8 cellular contexts compared by ENCODE assay signal in genomic region chr19:48926909-48927308, GRCh38. TPM values are rescaled to one million over a fixed set of nuclear protein-coding genes. Genes with fewer than 3 reads are reported as not detected.
A peak's percentile ranks its signal among the peaks of the same experiment; 100 is the strongest.
DNase-seq lines count a peak whose midpoint lies in the region; ATAC-seq and TF ChIP-seq lines count a peak whose summit lies in the region.

No MANE protein-coding gene starts in this region.

- H2AK5ac ChIP-seq in IMR-90 (ENCODE audit: low read depth, low read length), result no peak overlapping the region

- no peaks in the 10 kb centered on the region for H4K20me1 ChIP-seq in IMR-90 (ENCODE audit: insufficient read depth, low read length)

- no peak overlapping the region for H3K9ac ChIP-seq in IMR-90 (ENCODE audit: low read depth, low read length)

- peak overlapping the region in 1 of 2 experiments; percentile 3; a peak in 1 of 4 replicates for H4K8ac ChIP-seq in IMR-90 (ENCODE audit: low read depth in 2 of 2, low read length in 2 of 2)

- H2AFZ ChIP-seq in IMR-90 (replicated peaks; ENCODE audit: low read length, poor library complexity), result peak overlapping the region; percentile 3

- no peak overlapping the region for H4K5ac ChIP-seq in IMR-90 (ENCODE audit: low read depth, low read length)

- BruUV-seq in IMR-90 (replicated peaks; lab: Mats Ljungman, UMichigan), result no TSS peak

- peak overlapping the region; percentile 4 for H2AK9ac ChIP-seq in IMR-90 (replicated peaks; ENCODE audit: low read depth, low read length, poor library complexity)

- peaks cover 0 to 5% of the 10 kb centered on the region in 2 experiments; a peak in 1 of 4 replicates for H3K79me1 ChIP-seq in IMR-90 (ENCODE audit: low read depth in 1 of 2, low read length in 2 of 2)

- no peak overlapping the region for H2BK15ac ChIP-seq in IMR-90 (ENCODE audit: low read depth, low read length)

- H3K4me1 Mint-ChIP-seq in type B pancreatic cell (ENCODE audit: unreplicated experiment), result no peaks in the 10 kb centered on the region

- POLR2A ChIA-PET in IMR-90 (lab: Charles Lee; ENCODE audit: unreplicated experiment), result no interaction called here

- dilution Hi-C loops in IMR-90 (cut with HindIII; ENCODE audit: low sequenced_read_pairs, unreplicated experiment), result no loop called here

- peak; percentile 96 for DNase-seq in AG10803 (ENCODE audit: low read depth)
- peak; percentile 99 for DNase-seq in IMR-90
- peak; percentile 65 to 88 (median 85) for DNase-seq in adrenal gland
- peak; percentile 96 for DNase-seq in iris pigment epithelial cell (ENCODE audit: low read depth)
- DNase-seq in type B pancreatic cell (ENCODE audit: extremely low spot score, unreplicated experiment), result no peak
- no peak for DNase-seq in SIG-M5 treated with dmso at 0.1 percent for 504 hours (lab: John Stamatoyannopoulos, UW; ENCODE audit: unreplicated experiment)
- DNase-seq in DMS114 treated with DMSO at 0.1 percent for 48 hours (lab: John Stamatoyannopoulos, UW; ENCODE audit: unreplicated experiment), result no peak

- peaks cover 12% of the 10 kb centered on the region for H3K36me3 ChIP-seq in IMR-90 (ENCODE audit: control insufficient read depth, insufficient read depth, low read length)
- peaks cover 0 to 5% of the 10 kb centered on the region in 2 donors for H3K36me3 ChIP-seq in adrenal gland (replicated peaks in 1 of 2)

- no peak overlapping the region for H3K4me3 ChIP-seq in AG10803 (ENCODE audit: low read length)
- H3K4me3 ChIP-seq in IMR-90 (ENCODE audit: insufficient read depth, low read depth, low read length), result no peak overlapping the region
- no peak overlapping the region for H3K4me3 ChIP-seq in adrenal gland

- H3K4me1 ChIP-seq in IMR-90 (ENCODE audit: control insufficient read depth, insufficient read depth, low read length), result peaks cover 11% of the 10 kb centered on the region
- no peaks in the 10 kb centered on the region for H3K4me1 ChIP-seq in adrenal gland (replicated peaks in 1 of 2)

- no peak for TF ChIP-seq RAD21 in IMR-90 (IDR thresholded peaks at IDR 0.05; ENCODE audit: low read length)

- TF ChIP-seq POLR2A in IMR-90 (IDR thresholded peaks at IDR 0.05; ENCODE audit: low read depth, low read length), result no peak
- TF ChIP-seq POLR2A in adrenal gland (IDR thresholded peaks at IDR 0.05), result no peak

- CTCF ChIA-PET in IMR-90 (lab: Yijun Ruan, JAX), result no interaction called here

- H2BK120ac ChIP-seq in IMR-90 (ENCODE audit: low read depth, low read length), result no peak overlapping the region

- no peaks in the 10 kb centered on the region for H3K27me3 ChIP-seq in IMR-90 (ENCODE audit: control insufficient read depth, insufficient read depth, low read length)
- no peaks in the 10 kb centered on the region for H3K27me3 ChIP-seq in adrenal gland

- no peak overlapping the region for H3K18ac ChIP-seq in IMR-90 (ENCODE audit: low read depth, low read length)

- peak; percentile 82 for ATAC-seq in IMR-90 (ENCODE audit: low read depth)
- no peak for ATAC-seq in HG02571 (IDR thresholded peaks at IDR 0.05; ENCODE audit: unreplicated experiment)

- H3K9me3 ChIP-seq in IMR-90 (ENCODE audit: control insufficient read depth, insufficient read depth, low read length), result no peaks in the 10 kb centered on the region
- H3K9me3 ChIP-seq in adrenal gland (replicated peaks in 1 of 3), result no peaks in the 10 kb centered on the region

- no peak overlapping the region for H2BK20ac ChIP-seq in IMR-90 (ENCODE audit: low read depth, low read length)

- H3K27me3 Mint-ChIP-seq in type B pancreatic cell, result no peaks in the 10 kb centered on the region

- no peak overlapping the region for H3K4me3 Mint-ChIP-seq in type B pancreatic cell

- H4K91ac ChIP-seq in IMR-90 (ENCODE audit: insufficient read depth, low read depth, low read length), result no peak overlapping the region

- H3K4ac ChIP-seq in IMR-90 (ENCODE audit: low read depth, low read length), result no peak overlapping the region

- no peak overlapping the region for H3K27ac ChIP-seq in IMR-90 (ENCODE audit: insufficient read depth, low read length)
- peak overlapping the region in 1 of 5 donors; percentile 28 for H3K27ac ChIP-seq in adrenal gland

- WGBS in IMR-90 (ENCODE audit: extremely low coverage in 2 of 2, insufficient read length in 1 of 2), 2 experiments, result 3% methylated on average over 5 of the region's 10 CpGs; no CpG with 5 or more reads in 1 of the 2 experiments
- WGBS in adrenal gland, 4 donors, result 8 to 18% (median 9%) methylated on average over 9 to 10 of the region's 10 CpGs

- 0 out of 2 replicates have a peak overlapping the region, but pooled peaks have one; percentile 14 for H3K4me2 ChIP-seq in IMR-90 (ENCODE audit: low read depth, low read length)

- H3K9me3 Mint-ChIP-seq in type B pancreatic cell, result no peaks in the 10 kb centered on the region

- TF ChIP-seq CTCF in AG10803 (conservative IDR thresholded peaks at IDR 0.05; ENCODE audit: low read length), result no peak
- no peak for TF ChIP-seq CTCF in IMR-90 (conservative IDR thresholded peaks at IDR 0.05; ENCODE audit: low read depth, low read length)
- no peak for TF ChIP-seq CTCF in adrenal gland (IDR thresholded peaks at IDR 0.05)
- no peak for TF ChIP-seq CTCF in type B pancreatic cell (conservative IDR thresholded peaks at IDR 0.05)

- peak overlapping the region; percentile 87 for H3K27ac Mint-ChIP-seq in type B pancreatic cell

- in situ Hi-C loops in IMR-90 (cut with MboI; ENCODE audit: low sequenced_read_pairs), result no loop called here

- H3K14ac ChIP-seq in IMR-90 (replicated peaks; ENCODE audit: low read depth, low read length), result no peak overlapping the region

- no peak overlapping the region for H3K56ac ChIP-seq in IMR-90 (ENCODE audit: extremely low read depth, insufficient read depth, low read length)

- no peak overlapping the region for H3K23ac ChIP-seq in IMR-90 (ENCODE audit: low read depth, low read length)

- intact Hi-C loops in IMR-90 (cut with micrococcal nuclease), result no loop called here
- intact Hi-C loops in adrenal gland (cut with DNase I), result no loop called here

- H2BK5ac ChIP-seq in IMR-90 (ENCODE audit: low read depth, low read length, poor library complexity, severe bottlenecking), result peak overlapping the region; percentile 40

- H3K36me3 Mint-ChIP-seq in type B pancreatic cell, result no peaks in the 10 kb centered on the region

- H3K9me1 ChIP-seq in IMR-90 (ENCODE audit: insufficient read depth, low read length), result peaks cover 9% of the 10 kb centered on the region; the same call in 1 of the 2 replicates

TF ChIP-seq in IMR-90, 13 proteins besides CTCF, POLR2A, EP300 and RAD21:
- peak; percentile 79; the same call in 1 of the 2 replicates for TF ChIP-seq CEBPB (IDR thresholded peaks at IDR 0.05; ENCODE audit: low read depth, low read length)
- TF ChIP-seq RFX5 (IDR thresholded peaks at IDR 0.05; ENCODE audit: low read depth, low read length), result no peak
- peak; percentile 56; the same call in 1 of the 2 replicates for TF ChIP-seq FOS (IDR thresholded peaks at IDR 0.05; ENCODE audit: low read depth, low read length)
- TF ChIP-seq BHLHE40 (IDR thresholded peaks at IDR 0.05; ENCODE audit: low read depth, low read length), result peak; percentile 49; the same call in 1 of the 2 replicates
- TF ChIP-seq, protein P1, sequence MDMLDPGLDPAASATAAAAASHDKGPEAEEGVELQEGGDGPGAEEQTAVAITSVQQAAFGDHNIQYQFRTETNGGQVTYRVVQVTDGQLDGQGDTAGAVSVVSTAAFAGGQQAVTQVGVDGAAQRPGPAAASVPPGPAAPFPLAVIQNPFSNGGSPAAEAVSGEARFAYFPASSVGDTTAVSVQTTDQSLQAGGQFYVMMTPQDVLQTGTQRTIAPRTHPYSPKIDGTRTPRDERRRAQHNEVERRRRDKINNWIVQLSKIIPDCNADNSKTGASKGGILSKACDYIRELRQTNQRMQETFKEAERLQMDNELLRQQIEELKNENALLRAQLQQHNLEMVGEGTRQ (IDR thresholded peaks at IDR 0.05; ENCODE audit: low read depth, low read length), result no peak; the same call in 1 of the 2 replicates

RNA-seq across cellular contexts. Expression of gene DHDH, which starts 6.6 kb away (rescaled TPM):
- total RNA-seq in IMR-90 (2012; rRNA removed) (0.28 and 0.36 TPM in 2 replicates), adrenal gland (under 1 TPM in 3 of 8 donors, not detected in 5; 0.29 to 0.56 (median 0.38) TPM), type B pancreatic cell (ENCODE audit: low replicate concordance) (1.4 and 3.4 TPM in 2 replicates)
- polyA plus RNA-seq in IMR-90 (2012; rRNA removed) (0.33 and 0.53 TPM in 2 replicates), adrenal gland (1 to 10 TPM in 1 of 3 donors, under 1 TPM in 2; 0.27 to 2.8 (median 0.47) TPM)
- polyA plus RNA-seq in IMR-90 (2012; cell fraction: cytosol; rRNA removed), result 0.17 and 1.3 TPM in 2 replicates
- 0.65 and 0.70 TPM in 2 replicates for polyA plus RNA-seq in IMR-90 (2012; cell fraction: nucleus; rRNA removed; ENCODE audit: low replicate concordance)

RNA-seq across cellular contexts. Expression of gene NUCB1, which starts 26.8 kb away (rescaled TPM):
- total RNA-seq in IMR-90 (2012; rRNA removed), result 37.3 and 39.2 TPM in 2 replicates
- polyA plus RNA-seq in IMR-90 (2012; rRNA removed), result 253 and 261 TPM in 2 replicates
- polyA plus RNA-seq in IMR-90 (2012; cell fraction: cytosol; rRNA removed), result 236 and 325 TPM in 2 replicates
- 149 and 260 TPM in 2 replicates for polyA plus RNA-seq in IMR-90 (2012; cell fraction: nucleus; rRNA removed; ENCODE audit: low replicate concordance)
- 100 to 1,000 TPM; 204 to 581 (median 323) TPM for total RNA-seq in adrenal gland
- polyA plus RNA-seq in adrenal gland, result 100 to 1,000 TPM in 2 of 3 donors, 10 to 100 TPM in 1; 98.8 to 189 (median 175) TPM
- total RNA-seq in type B pancreatic cell (ENCODE audit: low replicate concordance), result 202 and 205 TPM in 2 replicates

RNA-seq across cellular contexts. Expression of gene BAX, which starts 27.8 kb away (rescaled TPM):
- total RNA-seq in IMR-90 (2012; rRNA removed) (23.3 and 26.1 TPM in 2 replicates), adrenal gland (10 to 100 TPM; 18.1 to 79.0 (median 58.0) TPM), type B pancreatic cell (ENCODE audit: low replicate concordance) (161 and 201 TPM in 2 replicates)
- polyA plus RNA-seq in IMR-90 (2012; rRNA removed) (169 and 181 TPM in 2 replicates), adrenal gland (10 to 100 TPM; 21.5 to 61.3 (median 41.0) TPM)
- 205 and 279 TPM in 2 replicates for polyA plus RNA-seq in IMR-90 (2012; cell fraction: cytosol; rRNA removed)
- polyA plus RNA-seq in IMR-90 (2012; cell fraction: nucleus; rRNA removed; ENCODE audit: low replicate concordance), result 285 and 331 TPM in 2 replicates

RNA-seq across cellular contexts. Expression of gene TULP2, which starts 28.4 kb away (rescaled TPM):
- total RNA-seq in IMR-90 (2012; rRNA removed), result under 0.01 TPM in 1 of 2 replicates, not detected in the other
- 0.20 and 0.26 TPM in 2 replicates for polyA plus RNA-seq in IMR-90 (2012; rRNA removed)
- 0.11 and 0.18 TPM in 2 replicates for polyA plus RNA-seq in IMR-90 (2012; cell fraction: cytosol; rRNA removed)
- 0.11 and 0.15 TPM in 2 replicates for polyA plus RNA-seq in IMR-90 (2012; cell fraction: nucleus; rRNA removed; ENCODE audit: low replicate concordance)
- total RNA-seq in adrenal gland, result under 1 TPM in 4 of 8 donors, not detected in 4; 0.14 to 0.72 (median 0.48) TPM
- under 1 TPM in 1 of 3 donors, not detected in 2; 0.07 TPM for polyA plus RNA-seq in adrenal gland
- total RNA-seq in type B pancreatic cell (ENCODE audit: low replicate concordance), result not detected in 2 replicates

RNA-seq across cellular contexts. Expression of gene FTL, which starts 38.2 kb away (rescaled TPM):
- total RNA-seq in IMR-90 (2012; rRNA removed), result 913 and 1,057 TPM in 2 replicates
- 2,766 and 2,944 TPM in 2 replicates for polyA plus RNA-seq in IMR-90 (2012; rRNA removed)
- 1,686 and 2,711 TPM in 2 replicates for polyA plus RNA-seq in IMR-90 (2012; cell fraction: cytosol; rRNA removed)
- polyA plus RNA-seq in IMR-90 (2012; cell fraction: nucleus; rRNA removed; ENCODE audit: low replicate concordance), result 443 and 473 TPM in 2 replicates
- over 10,000 TPM in 1 of 8 donors, 1,000 to 10,000 TPM in 7; 3,284 to 11,726 (median 4,214) TPM for total RNA-seq in adrenal gland
- polyA plus RNA-seq in adrenal gland, result 1,000 to 10,000 TPM; 2,288 to 7,123 (median 4,274) TPM
- 1,657 and 2,039 TPM in 2 replicates for total RNA-seq in type B pancreatic cell (ENCODE audit: low replicate concordance)

Comparison
In these comparisons a context has a peak if more than half of its experiments do, and no peak if none do; other contexts are left out.
1. DNase-seq: peak in AG10803 (single experiment), IMR-90 (single experiment), adrenal gland (7 of 7) and iris pigment epithelial cell (single experiment); none in type B pancreatic cell (single experiment), SIG-M5 treated with dmso at 0.1 percent for 504 hours (single experiment) and DMS114 treated with DMSO at 0.1 percent for 48 hours (single experiment).